Comparison of ENCODE assay signal across 8 cellular contexts in the genomic region with DNA sequence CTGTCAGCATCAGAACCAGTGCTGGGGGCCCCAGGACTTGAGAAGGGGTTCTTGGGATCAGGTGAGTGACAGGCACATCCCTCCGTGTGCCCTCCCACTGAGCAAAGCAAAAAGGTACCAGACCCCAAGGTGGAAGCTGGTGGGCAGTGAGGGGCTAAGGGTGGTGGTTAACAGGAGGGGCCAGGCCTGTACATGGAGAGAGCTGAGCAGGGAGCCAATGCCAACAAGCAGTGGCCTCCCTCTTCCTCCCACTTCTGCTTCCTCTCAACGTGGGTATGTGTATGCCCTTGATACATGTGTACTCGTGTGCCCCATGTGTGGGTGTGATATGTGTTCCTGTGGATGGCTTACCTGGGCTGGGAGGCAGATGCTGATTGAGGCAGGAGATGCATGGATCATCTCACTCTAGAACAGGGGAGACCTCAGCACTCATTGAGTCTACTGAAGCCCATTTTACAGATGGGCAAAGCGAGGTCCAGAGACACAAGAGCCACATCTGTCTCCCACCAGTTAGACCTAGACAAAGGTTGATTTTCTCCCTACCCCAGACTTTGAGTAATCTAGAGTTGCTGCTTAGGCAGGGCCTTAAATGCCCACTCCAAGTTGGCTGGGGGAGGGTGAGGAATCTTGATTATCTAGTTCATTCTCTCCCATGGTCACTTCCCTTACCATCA. TPM values are rescaled to one million over a fixed set of nuclear protein-coding genes. Genes with fewer than 3 reads are reported as not detected.
DNase-seq lines count a peak whose midpoint lies in the region; ATAC-seq and FAIRE-seq lines count a peak whose summit lies in the region.
"Had no signal": no experiment of that assay in that cellular context is flagged by ENCODE, and none has a peak within 500 bp of the region (broad histone marks: within the 10 kb centered on the region; RNA-seq: fewer than 3 reads in every experiment).

No MANE protein-coding gene starts in this region.

- peak overlapping the region; percentile 18; the same call in 1 of the 2 replicates for H3K9ac ChIP-seq in iPS-20b (ENCODE audit: low read depth, low read length)

- H3K4me3 ChIP-seq in iPS-20b (ENCODE audit: low read length), result peak overlapping the region; percentile 80
- H3K4me3 ChIP-seq in skin epidermis, result peak overlapping the region; percentile 39 to 78 (median 55)

- no peaks in the 10 kb centered on the region for H3K9me3 ChIP-seq in iPS-20b (ENCODE audit: insufficient read depth, low read depth, low read length)

- H3K36me3 ChIP-seq in iPS-20b (ENCODE audit: insufficient read depth, low read depth, low read length), result no peaks in the 10 kb centered on the region
- H3K36me3 ChIP-seq: brain microvascular endothelial cell had no signal

- CTCF ChIA-PET in activated CD8-positive, alpha-beta T cell treated with anti-CD3 and anti-CD28 coated beads, Interleukin-2, amount 10 ng/mL, durations not matched to agents 7 days and 5 days (lab: Charles Lee), result interaction anchor here (4.9 kb wide), 1 partner anchor 38 kb away, joined by 183 read pairs; no protein-coding TSS in a partner anchor

- peaks cover 22% of the 10 kb centered on the region for H3K27me3 Mint-ChIP-seq in activated CD8-positive, alpha-beta T cell treated with anti-CD3 and anti-CD28 coated beads, Interleukin-2, amount 10 ng/mL, durations not matched to agents 7 days and 5 days (ENCODE audit: low read depth)

- H3K4me1 ChIP-seq in iPS-20b (ENCODE audit: insufficient read depth, low read length), result peaks cover 9% of the 10 kb centered on the region; the same call in 1 of the 2 replicates

- peaks cover 54% of the 10 kb centered on the region for H3K27me3 ChIP-seq in iPS-20b (ENCODE audit: insufficient read depth, low read length)
- H3K27me3 ChIP-seq: brain microvascular endothelial cell had no signal

- H3K4me1 Mint-ChIP-seq in activated CD8-positive, alpha-beta T cell treated with anti-CD3 and anti-CD28 coated beads, Interleukin-2, amount 10 ng/mL, durations not matched to agents 7 days and 5 days (ENCODE audit: low read depth), result peaks cover 40% of the 10 kb centered on the region

- POLR2A ChIA-PET in activated CD8-positive, alpha-beta T cell treated with anti-CD3 and anti-CD28 coated beads, Interleukin-2, amount 10 ng/mL, durations not matched to agents 7 days and 5 days (lab: Charles Lee), result interaction anchor here (1.0 to 1.5 kb wide), 2 partner anchors 9 to 19 kb away, joined by 4 read pairs; no protein-coding TSS in a partner anchor

- no peak for DNase-seq in HTR-8/SVneo (ENCODE audit: insufficient read length, low spot score)
- DNase-seq in activated CD8-positive, alpha-beta T cell treated with anti-CD3 and anti-CD28 coated beads, Interleukin-2, amount 10 ng/mL, durations not matched to agents 7 days and 5 days, result no peak
- no peak for DNase-seq in SK-N-DZ (ENCODE audit: low spot score)
- DNase-seq: brain microvascular endothelial cell had no signal

- no peak overlapping the region for H3K27ac Mint-ChIP-seq in activated CD8-positive, alpha-beta T cell treated with anti-CD3 and anti-CD28 coated beads, Interleukin-2, amount 10 ng/mL, durations not matched to agents 7 days and 5 days

- H3K4me3 Mint-ChIP-seq in activated CD8-positive, alpha-beta T cell treated with anti-CD3 and anti-CD28 coated beads, Interleukin-2, amount 10 ng/mL, durations not matched to agents 7 days and 5 days, result peak overlapping the region; percentile 66

- H3K9me3 Mint-ChIP-seq in activated CD8-positive, alpha-beta T cell treated with anti-CD3 and anti-CD28 coated beads, Interleukin-2, amount 10 ng/mL, durations not matched to agents 7 days and 5 days (ENCODE audit: insufficient read depth), result no peaks in the 10 kb centered on the region

- no peak for ATAC-seq in activated CD8-positive, alpha-beta T cell treated with anti-CD3 and anti-CD28 coated beads, Interleukin-2, amount 10 ng/mL, durations not matched to agents 7 days and 5 days
- no peak for ATAC-seq in HG03521 (IDR thresholded peaks at IDR 0.05; ENCODE audit: unreplicated experiment)
- ATAC-seq in GM21723 (IDR thresholded peaks at IDR 0.05; ENCODE audit: unreplicated experiment), result no peak

- peak; percentile 59 for FAIRE-seq in HTR-8/SVneo (lab: Jason Lieb, UNC)

- no peaks in the 10 kb centered on the region for H3K36me3 Mint-ChIP-seq in activated CD8-positive, alpha-beta T cell treated with anti-CD3 and anti-CD28 coated beads, Interleukin-2, amount 10 ng/mL, durations not matched to agents 7 days and 5 days (ENCODE audit: low read depth)

- no peak overlapping the region for H3K27ac ChIP-seq in iPS-20b (ENCODE audit: low read length)
- peak overlapping the region in 9 of 21 experiments; percentile 62 to 83 (median 69) for H3K27ac ChIP-seq in skin epidermis
- H3K27ac ChIP-seq: brain microvascular endothelial cell had no signal

RNA-seq across cellular contexts. Expression of a gene that starts 0.9 kb away (rescaled TPM):
- 1 to 10 TPM; 9.1 to 9.5 TPM for total RNA-seq in activated CD8-positive, alpha-beta T cell treated with anti-CD3 and anti-CD28 coated beads, Interleukin-2, amount 10 ng/mL, durations not matched to agents 7 days and 5 days
- polyA plus RNA-seq in SK-N-DZ (2014; cell fraction: cytosol; rRNA removed), result 0.15 TPM in 1 of 2 replicates, not detected in the other
- 0.19 and 1.4 TPM in 2 replicates for polyA plus RNA-seq in SK-N-DZ (2014; cell fraction: nucleus; rRNA removed)
